ENCODE assay signal across 8 cellular contexts in genomic region chr6:152338335-152339125, GRCh38.
DNase-seq lines count a peak whose midpoint lies in the region; ATAC-seq and TF ChIP-seq lines count a peak whose summit lies in the region.

No MANE protein-coding gene starts in this region.

- POLR2A ChIA-PET in Caco-2 (lab: Charles Lee) = interaction anchor here (1.4 kb wide), 1 partner anchor 37 kb away, joined by 7 read pairs; no protein-coding TSS in a partner anchor

- H3K27ac Mint-ChIP-seq in Caco-2 (ENCODE audit: unreplicated experiment) = no peak overlapping the region

- intact Hi-C loops in Caco-2 (cut with micrococcal nuclease; ENCODE audit: unreplicated experiment) = loop anchor here (1.0 kb wide), 2 partner anchors 24 to 36 kb away; no protein-coding TSS in a partner anchor

- no peaks in the 10 kb centered on the region for H3K36me3 Mint-ChIP-seq in Caco-2 (ENCODE audit: insufficient read depth, unreplicated experiment)

- peak in 1 of 2 experiments; percentile 59 for DNase-seq in Caco-2
- peak; percentile 8 for DNase-seq in T-helper 22 cell (ENCODE audit: low read depth)
- DNase-seq in astrocyte of the cerebellum (ENCODE audit: low read depth) = no peak
- DNase-seq in inferior parietal cortex (ENCODE audit: extremely low spot score) = peak; percentile 71
- peak; percentile 38 for DNase-seq in stimulated activated CD4-positive, alpha-beta T cell treated with anti-CD3 and anti-CD28 coated beads, Interleukin-1b, Interleukin-23, amount 100 ng/mL, for 48 hours
- no peak for DNase-seq in NCI-H446 treated with DMSO at 0.1 percent for 48 hours (lab: John Stamatoyannopoulos, UW)

- H3K27me3 Mint-ChIP-seq in Caco-2 (ENCODE audit: insufficient read depth, unreplicated experiment) = no peaks in the 10 kb centered on the region

- TF ChIP-seq CTCF in Caco-2 (IDR thresholded peaks at IDR 0.05; ENCODE audit: insufficient read depth in 1 of 2, low read depth in 1 of 2, low read length in 1 of 2, severe bottlenecking in 1 of 2, unreplicated experiment in 1 of 2) (peak; percentile 75 to 77), astrocyte of the cerebellum (IDR thresholded peaks at IDR 0.05; ENCODE audit: low read depth, low read length, missing control alignments) (peak; percentile 95)

- H3K4me3 Mint-ChIP-seq in Caco-2 (ENCODE audit: unreplicated experiment) = no peak overlapping the region

- H3K4me1 Mint-ChIP-seq in Caco-2 (ENCODE audit: low read depth, unreplicated experiment) = peaks cover 24% of the 10 kb centered on the region

- no peaks in the 10 kb centered on the region for H3K36me3 ChIP-seq in Caco-2 (ENCODE audit: control insufficient read depth, insufficient read depth, low read length)

- ATAC-seq in GM19455 (IDR thresholded peaks at IDR 0.05; ENCODE audit: unreplicated experiment) (peak; percentile 93), HG03460 (IDR thresholded peaks at IDR 0.05; ENCODE audit: unreplicated experiment) (peak; percentile 91)

- H3K4me3 ChIP-seq in Caco-2 (ENCODE audit: low read depth, low read length) (no peak overlapping the region), astrocyte of the cerebellum (ENCODE audit: low read depth, low read length) (no peak overlapping the region)

- no peaks in the 10 kb centered on the region for H3K27me3 ChIP-seq in Caco-2 (replicated peaks; ENCODE audit: control insufficient read depth, insufficient read depth, low read length)

- CTCF ChIA-PET in Caco-2 (lab: Charles Lee) = interaction anchor here (0.5 to 1.6 kb wide), 11 partner anchors 9 to 201 kb away, joined by 3 to 24 read pairs (median 3); no protein-coding TSS in a partner anchor

- in situ Hi-C loops in astrocyte of the cerebellum (cut with HindIII; ENCODE audit: low sequenced_read_pairs) = no loop called here

- peaks cover 22% of the 10 kb centered on the region for H3K4me1 ChIP-seq in Caco-2

- H3K9me3 Mint-ChIP-seq in Caco-2 (ENCODE audit: unreplicated experiment) = no peaks in the 10 kb centered on the region

- H3K9me3 ChIP-seq in Caco-2 = no peaks in the 10 kb centered on the region

- no TSS peak for BruUV-seq in Caco-2 (replicated peaks; lab: Mats Ljungman, UMichigan)

Comparison
In these comparisons a context has a peak if more than half of its experiments do, and no peak if none do; other contexts are left out.
1. DNase-seq: peak in T-helper 22 cell (single experiment), inferior parietal cortex (single experiment) and stimulated activated CD4-positive, alpha-beta T cell treated with anti-CD3 and anti-CD28 coated beads, Interleukin-1b, Interleukin-23, amount 100 ng/mL, for 48 hours (single experiment); none in astrocyte of the cerebellum (single experiment) and NCI-H446 treated with DMSO at 0.1 percent for 48 hours (single experiment).